ENCODE assay signal across 27 cellular contexts in genomic region chr11:68279676-68280075, GRCh38.
"Had no signal": no experiment of that assay in that cellular context is flagged by ENCODE, and none has a peak within 500 bp of the region (broad histone marks: within the 10 kb centered on the region; RNA-seq: fewer than 3 reads in every experiment).

No MANE protein-coding gene starts in this region.

- H3K27me3 Mint-ChIP-seq: stimulated activated naive B cell treated with anti-CD40 and anti-IgM and Interleukin-4, amounts not matched to agents 10 μg/mL and 1 μg/mL and 100 μg/mL, for 72 hours had no signal

- ATAC-seq: heart right ventricle; left cardiac atrium; left lung; naive thymus-derived CD4-positive, alpha-beta T cell; pancreas; right lobe of liver; stimulated activated naive B cell treated with anti-CD40 and anti-IgM and Interleukin-4, amounts not matched to agents 10 μg/mL and 1 μg/mL and 100 μg/mL, for 72 hours had no signal

- H3K27ac Mint-ChIP-seq: dendritic cell treated with granulocyte-macrophage colony-stimulating factor and Interleukin-4, amounts not matched to agents 40 ng/mL and 50 ng/mL, for 4 days; endodermal cell; stimulated activated naive B cell treated with anti-CD40 and anti-IgM and Interleukin-4, amounts not matched to agents 10 μg/mL and 1 μg/mL and 100 μg/mL, for 72 hours had no signal

- DNase-seq: colonic mucosa; effector CD8-positive, alpha-beta T cell; endodermal cell; foreskin melanocyte; glutamatergic neuron; heart right ventricle; hippocampal formation; left cardiac atrium; left lung; mesendoderm; midbrain; naive thymus-derived CD4-positive, alpha-beta T cell; occipital lobe; pancreas; retina; right lobe of liver; small intestine; stimulated activated CD4-positive, alpha-beta T cell treated with anti-CD3 and anti-CD28 coated beads, Interleukin-15, amount 100 ng/mL, for 24 hours; stimulated activated CD4-positive, alpha-beta T cell treated with anti-CD3 and anti-CD28 coated beads, Interleukin-2, amount 100 ng/mL, for 48 hours; stimulated activated naive B cell treated with anti-CD40 and anti-IgM and Interleukin-4, amounts not matched to agents 10 μg/mL and 1 μg/mL and 100 μg/mL, for 72 hours; stomach; thyroid gland; trophoblast cell had no signal

- FAIRE-seq: islet of Langerhans, pancreas, small intestine had no signal

- H3K4me3 Mint-ChIP-seq: dendritic cell treated with granulocyte-macrophage colony-stimulating factor and Interleukin-4, amounts not matched to agents 40 ng/mL and 50 ng/mL, for 4 days; endodermal cell; naive thymus-derived CD4-positive, alpha-beta T cell; stimulated activated naive B cell treated with anti-CD40 and anti-IgM and Interleukin-4, amounts not matched to agents 10 μg/mL and 1 μg/mL and 100 μg/mL, for 72 hours had no signal

- H3K4me3 ChIP-seq: colonic mucosa, esophagus muscularis mucosa, heart right ventricle, left lung, pancreas, right lobe of liver, stomach, thyroid gland, vagina had no signal

- H3K4me1 Mint-ChIP-seq: endodermal cell had no signal
